18 cellular contexts compared by ENCODE assay signal in the genomic region with DNA sequence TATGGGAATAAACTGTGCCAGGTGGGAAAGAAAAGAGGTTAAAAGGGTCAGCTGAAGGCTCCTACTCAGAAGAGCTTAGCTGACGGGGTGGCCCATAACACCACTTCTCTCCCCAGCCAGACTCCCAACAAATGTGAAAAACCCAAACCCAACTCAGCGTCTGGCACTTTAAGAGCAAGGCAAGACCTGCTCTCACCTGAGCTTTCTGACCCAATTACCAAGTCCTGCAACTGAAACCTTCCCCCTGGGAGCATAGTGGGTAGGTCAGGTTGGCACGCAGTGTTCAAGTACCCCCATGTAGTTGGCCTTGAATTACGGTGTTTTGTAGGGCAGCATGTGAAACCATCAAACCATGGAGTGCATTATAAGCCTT. TPM values are rescaled to one million over a fixed set of nuclear protein-coding genes. Genes with fewer than 3 reads are reported as not detected.
A peak's percentile ranks its signal among the peaks of the same experiment; 100 is the strongest.
DNase-seq lines count a peak whose midpoint lies in the region; ATAC-seq and TF ChIP-seq lines count a peak whose summit lies in the region.
"Had no signal": no experiment of that assay in that cellular context is flagged by ENCODE, and none has a peak within 500 bp of the region (broad histone marks: within the 10 kb centered on the region; RNA-seq: fewer than 3 reads in every experiment).

No MANE protein-coding gene starts in this region.

- H3K36me3 Mint-ChIP-seq in mesothelial cell of epicardium: peaks cover 14% of the 10 kb centered on the region
- H3K36me3 Mint-ChIP-seq: CD4-positive, alpha-beta memory T cell had no signal

- no peaks in the 10 kb centered on the region for H3K27me3 ChIP-seq in adrenal gland
- H3K27me3 ChIP-seq in smooth muscle cell (ENCODE audit: low read depth): no peaks in the 10 kb centered on the region

- peaks cover 64% of the 10 kb centered on the region for H4K20me1 ChIP-seq in smooth muscle cell (ENCODE audit: low read depth)

- no peak overlapping the region for H2AFZ ChIP-seq in smooth muscle cell (ENCODE audit: low read depth)
- H2AFZ ChIP-seq: GM23338, PC-9 had no signal

- H3K27ac Mint-ChIP-seq in mesothelial cell of epicardium: no peak overlapping the region
- H3K27ac Mint-ChIP-seq: B cell; CD4-positive, alpha-beta memory T cell; GM23338 had no signal

- H3K4me3 ChIP-seq in adrenal gland (no peak overlapping the region), smooth muscle cell (peak overlapping the region; percentile 5)
- H3K4me3 ChIP-seq: GM12878, GM23338, PC-9 had no signal

- H3K4me2 ChIP-seq in smooth muscle cell: peak overlapping the region; percentile 93
- H3K4me2 ChIP-seq: GM23338, PC-9 had no signal

- H3K9me3 Mint-ChIP-seq in mesothelial cell of epicardium: no peaks in the 10 kb centered on the region
- H3K9me3 Mint-ChIP-seq: GM23338 had no signal

- peaks cover 43% of the 10 kb centered on the region for H3K4me1 Mint-ChIP-seq in mesothelial cell of epicardium

- H3K4me1 ChIP-seq in adrenal gland (replicated peaks in 1 of 2) (peaks cover 21 to 43% of the 10 kb centered on the region in 2 donors), smooth muscle cell (ENCODE audit: low read depth) (peaks cover 4% of the 10 kb centered on the region)

- no peaks in the 10 kb centered on the region for H3K36me3 ChIP-seq in adrenal gland (replicated peaks in 1 of 2)
- no peaks in the 10 kb centered on the region for H3K36me3 ChIP-seq in smooth muscle cell (ENCODE audit: low read depth)

- DNase-seq in NCI-H2107 treated with DMSO at 0.1 percent for 48 hours (lab: John Stamatoyannopoulos, UW; ENCODE audit: unreplicated experiment) (peak; percentile 82), adrenal gland (no peak), epithelial cell of prostate (ENCODE audit: low read depth, low spot score) (no peak), smooth muscle cell (lab: John Stamatoyannopoulos, UW; ENCODE audit: unreplicated experiment) (no peak), mesothelial cell of epicardium (ENCODE audit: low spot score in 2 of 2, unreplicated experiment in 2 of 2) (no peak), iPS-NIHi11 (ENCODE audit: low spot score) (no peak)
- DNase-seq: CD4-positive, alpha-beta memory T cell; DMS79; KBM-7; NCI-H1048; NCI-H446 treated with DMSO at 0.1 percent for 48 hours; NCI-H748 treated with DMSO at 0.1 percent for 48 hours; PC-9 had no signal

- H3K79me2 ChIP-seq in smooth muscle cell (ENCODE audit: low read depth): peaks cover 32% of the 10 kb centered on the region

- TF ChIP-seq POLR2A in adrenal gland (IDR thresholded peaks at IDR 0.05): no peak

- intact Hi-C loops in adrenal gland (cut with DNase I): no loop called here

- no peaks in the 10 kb centered on the region for H3K9me3 ChIP-seq in adrenal gland (replicated peaks in 1 of 3)
- no peaks in the 10 kb centered on the region for H3K9me3 ChIP-seq in smooth muscle cell (replicated peaks; ENCODE audit: low read depth)

- H3K27ac ChIP-seq in adrenal gland (peak overlapping the region in 3 of 5 donors; percentile 61 to 75 (median 74)), epithelial cell of prostate (peak overlapping the region; percentile 95), smooth muscle cell (ENCODE audit: low read depth) (no peak overlapping the region)
- H3K27ac ChIP-seq: PC-9 had no signal

- no peak overlapping the region for H3K4me3 Mint-ChIP-seq in mesothelial cell of epicardium
- H3K4me3 Mint-ChIP-seq: B cell, GM23338 had no signal

- no peak overlapping the region for H3K9ac ChIP-seq in smooth muscle cell (ENCODE audit: low read depth)

- H3F3A ChIP-seq in smooth muscle cell (ENCODE audit: low read depth): no peaks in the 10 kb centered on the region

- 80 to 89% (median 88%) methylated on average over 4 of the region's 4 CpGs for WGBS in adrenal gland, 4 donors
- 90% methylated on average over 4 of the region's 4 CpGs for WGBS in smooth muscle cell (ENCODE audit: low lambda C conversion rate)

- TF ChIP-seq CTCF in adrenal gland (IDR thresholded peaks at IDR 0.05): no peak
- TF ChIP-seq CTCF in smooth muscle cell (IDR thresholded peaks at IDR 0.05; ENCODE audit: borderline replicate concordance, insufficient read depth, poor library complexity, severe bottlenecking): no peak
- no peak for TF ChIP-seq CTCF in mesothelial cell of epicardium (IDR thresholded peaks at IDR 0.05; ENCODE audit: unreplicated experiment)

- no peak for ATAC-seq in HG03439 (IDR thresholded peaks at IDR 0.05; ENCODE audit: unreplicated experiment)
- ATAC-seq: GM12878, GM23338 had no signal

- peaks cover 10% of the 10 kb centered on the region for H3K27me3 Mint-ChIP-seq in mesothelial cell of epicardium (ENCODE audit: low read depth)

RNA-seq across cellular contexts. Expression of gene IRF6, which starts 3.2 kb away (rescaled TPM):
- total RNA-seq in adrenal gland (10 to 100 TPM in 7 of 8 donors, 1 to 10 TPM in 1; 8.1 to 60.2 (median 38.1) TPM), smooth muscle cell (52.3 and 59.6 TPM in 2 replicates), mesothelial cell of epicardium (38.1 to 43.1 TPM (median 39.9 TPM) in 3 replicates)
- polyA plus RNA-seq in adrenal gland (1 to 10 TPM; 5.4 to 9.8 (median 8.5) TPM), smooth muscle cell (18.1 and 57.4 TPM in 2 replicates)
- total RNA-seq: G401 had no signal

RNA-seq across cellular contexts. Expression of gene C1orf74, which starts 18.4 kb away (rescaled TPM):
- total RNA-seq in adrenal gland (1 to 10 TPM; 1.1 to 2.6 (median 2.2) TPM), smooth muscle cell (5.0 and 10.6 TPM in 2 replicates), mesothelial cell of epicardium (3.5 to 3.8 TPM (median 3.5 TPM) in 3 replicates)
- polyA plus RNA-seq in adrenal gland (1 to 10 TPM in 2 of 3 donors, under 1 TPM in 1; 0.98 to 4.0 (median 1.0) TPM), smooth muscle cell (1.0 and 3.8 TPM in 2 replicates)

RNA-seq across cellular contexts. Expression of gene UTP25, which starts 25.0 kb away (rescaled TPM):
- 10 to 100 TPM in 1 of 8 donors, 1 to 10 TPM in 7; 5.3 to 11.0 (median 7.8) TPM for total RNA-seq in adrenal gland
- polyA plus RNA-seq in adrenal gland: 1 to 10 TPM; 2.2 to 8.8 (median 2.4) TPM
- 5.2 and 6.2 TPM in 2 replicates for total RNA-seq in smooth muscle cell
- 2.3 and 2.9 TPM in 2 replicates for polyA plus RNA-seq in smooth muscle cell
- 8.8 to 9.7 TPM (median 9.0 TPM) in 3 replicates for total RNA-seq in mesothelial cell of epicardium

RNA-seq across cellular contexts. Expression of gene TRAF3IP3, which starts 46.9 kb away (rescaled TPM):
- total RNA-seq in adrenal gland (1 to 10 TPM in 7 of 8 donors, under 1 TPM in 1; 0.88 to 9.8 (median 2.0) TPM), smooth muscle cell (0.04 TPM in 1 of 2 replicates, not detected in the other), mesothelial cell of epicardium (0.85 to 1.2 TPM (median 1.1 TPM) in 3 replicates)
- polyA plus RNA-seq in adrenal gland (1 to 10 TPM; 1.0 to 3.8 (median 2.2) TPM), smooth muscle cell (0.72 TPM in 1 of 2 replicates, not detected in the other)
- total RNA-seq: GM23338, PC-9 had no signal
- polyA plus RNA-seq: GM23338 had no signal
